ENCODE assay signal across 8 cellular contexts in genomic region chr4:176001171-176002006, GRCh38.
A peak's percentile ranks its signal among the peaks of the same experiment; 100 is the strongest.
DNase-seq lines count a peak whose midpoint lies in the region; ATAC-seq and TF ChIP-seq lines count a peak whose summit lies in the region.

No MANE protein-coding gene starts in this region.

- peak; percentile 53 for DNase-seq in NCI-H82 (lab: John Stamatoyannopoulos, UW)
- DNase-seq in NCI-H82 treated with DMSO at 0.1 percent for 48 hours (lab: John Stamatoyannopoulos, UW; ENCODE audit: unreplicated experiment), result no peak
- DNase-seq in activated B cell treated with CpG ODN at 0.5 μM for 24 hours, result no peak
- DNase-seq in right atrium auricular region (ENCODE audit: low spot score), result no peak
- DNase-seq in pons (ENCODE audit: low spot score), result peak; percentile 70
- DNase-seq in T-helper 9 cell, result no peak
- DNase-seq in NCI-H2196 (lab: John Stamatoyannopoulos, UW; ENCODE audit: unreplicated experiment), result no peak

- peaks cover 21% of the 10 kb centered on the region for H3K4me1 Mint-ChIP-seq in activated B cell treated with CpG ODN at 0.5 μM for 24 hours

- ATAC-seq in activated B cell treated with CpG ODN at 0.5 μM for 24 hours (ENCODE audit: low read depth) (no peak), GM21619 (IDR thresholded peaks at IDR 0.05; ENCODE audit: unreplicated experiment) (no peak)

- H3K4me3 ChIP-seq in right atrium auricular region, result peak overlapping the region; percentile 14 to 49

- no peak overlapping the region for H3K27ac Mint-ChIP-seq in activated B cell treated with CpG ODN at 0.5 μM for 24 hours

- H3K36me3 ChIP-seq in right atrium auricular region, result no peaks in the 10 kb centered on the region

- H3K27me3 Mint-ChIP-seq in activated B cell treated with CpG ODN at 0.5 μM for 24 hours, result peaks cover 12% of the 10 kb centered on the region

- no peak overlapping the region for H3K27ac ChIP-seq in right atrium auricular region

- no peaks in the 10 kb centered on the region for H3K9me3 ChIP-seq in right atrium auricular region

- peaks cover 0 to 17% of the 10 kb centered on the region in 2 donors for H3K4me1 ChIP-seq in right atrium auricular region

- CTCF ChIA-PET in activated B cell treated with CpG ODN at 0.5 μM for 24 hours (lab: Charles Lee), result interaction anchor here (1.4 kb wide), 1 partner anchor 48 kb away, joined by 3 read pairs; no protein-coding TSS in a partner anchor

- no peaks in the 10 kb centered on the region for H3K36me3 Mint-ChIP-seq in activated B cell treated with CpG ODN at 0.5 μM for 24 hours (ENCODE audit: low read depth)

- peaks cover 0 to 3% of the 10 kb centered on the region in 2 donors for H3K27me3 ChIP-seq in right atrium auricular region

- intact Hi-C loops in activated B cell treated with CpG ODN at 0.5 μM for 24 hours (cut with micrococcal nuclease), result no loop called here

- peak overlapping the region; percentile 82 for H3K4me3 Mint-ChIP-seq in activated B cell treated with CpG ODN at 0.5 μM for 24 hours

- POLR2A ChIA-PET in activated B cell treated with CpG ODN at 0.5 μM for 24 hours (lab: Charles Lee), result interaction anchor here (0.7 kb wide), 1 partner anchor 1440 kb away, joined by 10 read pairs; no protein-coding TSS in a partner anchor

- no peaks in the 10 kb centered on the region for H3K9me3 Mint-ChIP-seq in activated B cell treated with CpG ODN at 0.5 μM for 24 hours

- no peak for TF ChIP-seq CTCF in activated B cell treated with CpG ODN at 0.5 μM for 24 hours (IDR thresholded peaks at IDR 0.05)
- no peak for TF ChIP-seq CTCF in right atrium auricular region (IDR thresholded peaks at IDR 0.05)

Comparison
In these comparisons a context has a peak if more than half of its experiments do, and no peak if none do; other contexts are left out.
1. DNase-seq: peak in NCI-H82 (single experiment) and pons (single experiment); none in NCI-H82 treated with DMSO at 0.1 percent for 48 hours (single experiment), activated B cell treated with CpG ODN at 0.5 μM for 24 hours (single experiment), right atrium auricular region (single experiment), T-helper 9 cell (single experiment) and NCI-H2196 (single experiment).